ENCODE assay signal across 9 cellular contexts in the genomic region with DNA sequence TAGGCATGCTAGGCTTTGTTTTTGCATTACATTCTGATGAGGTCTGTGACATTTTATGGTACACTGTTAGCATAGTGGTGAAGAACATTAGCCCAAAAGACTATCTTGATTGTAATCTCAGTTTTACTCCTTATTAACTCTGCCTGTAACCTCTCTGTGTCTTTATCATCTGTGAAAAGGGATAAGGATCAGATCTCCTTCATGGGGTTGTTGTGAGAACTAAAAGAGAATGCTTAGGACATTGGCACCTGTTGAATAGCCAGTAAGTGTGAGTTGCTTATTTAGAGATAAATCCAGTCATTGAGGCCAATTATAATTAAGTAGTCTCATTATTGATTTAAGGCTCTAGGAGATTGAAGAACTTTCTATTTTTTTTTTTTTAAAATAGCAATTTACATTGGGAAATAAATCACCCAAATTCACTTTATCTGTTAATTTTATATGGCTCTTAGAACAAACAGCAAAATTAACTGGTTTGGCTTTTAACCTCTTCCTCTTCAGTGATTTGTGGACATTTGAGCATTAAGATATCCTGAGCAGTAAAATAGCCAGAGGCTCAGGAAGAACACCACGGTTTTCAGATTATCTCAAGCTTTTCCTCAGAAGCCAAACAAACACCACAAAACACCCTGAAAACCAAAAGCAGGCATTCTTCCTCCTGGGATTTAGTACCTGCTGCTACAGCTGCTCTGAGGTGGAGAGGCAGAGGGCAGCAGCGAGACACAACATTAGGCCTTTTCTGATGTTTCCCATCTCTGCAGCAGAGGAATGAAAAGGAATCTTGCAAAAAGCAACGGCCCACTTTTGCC.
DNase-seq lines count a peak whose midpoint lies in the region; ATAC-seq, FAIRE-seq and TF ChIP-seq lines count a peak whose summit lies in the region.
"Had no signal": no experiment of that assay in that cellular context is flagged by ENCODE, and none has a peak within 500 bp of the region (broad histone marks: within the 10 kb centered on the region; RNA-seq: fewer than 3 reads in every experiment).

No MANE protein-coding gene starts in this region.

- TF ChIP-seq POLR2A in NB4 (IDR thresholded peaks at IDR 0.05; ENCODE audit: extremely low read depth, insufficient read length): no peak

- H3K4me1 ChIP-seq in endocrine pancreas (ENCODE audit: control insufficient read depth, insufficient read depth, low read length) (peaks cover 12% of the 10 kb centered on the region), pancreas (no peaks in the 10 kb centered on the region)

- H3K9me3 ChIP-seq in endocrine pancreas (ENCODE audit: control insufficient read depth, low read length) (no peaks in the 10 kb centered on the region), pancreas (no peaks in the 10 kb centered on the region)
- H3K9me3 ChIP-seq: neutrophil had no signal

- ATAC-seq in pancreas (peak in 3 of 4 donors; percentile 63 to 70 (median 63)), HG03378 (IDR thresholded peaks at IDR 0.05; ENCODE audit: unreplicated experiment) (no peak), HG03342 (IDR thresholded peaks at IDR 0.05; ENCODE audit: unreplicated experiment) (no peak)

- no peak for FAIRE-seq in pancreas (lab: Jason Lieb, UNC)
- FAIRE-seq: TTC549 had no signal

- no peak overlapping the region for H3K27ac ChIP-seq in pancreas
- H3K27ac ChIP-seq: neutrophil had no signal

- H3K27me3 ChIP-seq in endocrine pancreas (ENCODE audit: control insufficient read depth, insufficient read depth, low read length) (no peaks in the 10 kb centered on the region), pancreas (no peaks in the 10 kb centered on the region)
- H3K27me3 ChIP-seq: neutrophil had no signal

- H3K36me3 ChIP-seq in endocrine pancreas (ENCODE audit: control insufficient read depth, insufficient read depth, low read length) (no peaks in the 10 kb centered on the region), pancreas (no peaks in the 10 kb centered on the region)
- H3K36me3 ChIP-seq: neutrophil had no signal

- H3K4me3 ChIP-seq in NB4 (ENCODE audit: low read depth, low read length) (no peak overlapping the region), endocrine pancreas (ENCODE audit: control insufficient read depth, insufficient read depth, low read length) (no peak overlapping the region), pancreas (no peak overlapping the region)

- intact Hi-C loops in pancreas (cut with DNase I): no loop called here

- peak; percentile 8 for DNase-seq in NB4 (ENCODE audit: low read depth)
- DNase-seq in pancreas: peak in 3 of 6 donors; percentile 7 to 29 (median 22)
- no peak for DNase-seq in NCI-H2029 treated with DMSO at 0.1 percent for 48 hours (lab: John Stamatoyannopoulos, UW)

- 37 to 45% methylated on average over 3 of the region's 3 CpGs for WGBS in pancreas, 2 donors

- TF ChIP-seq CTCF in GM12874 (IDR thresholded peaks at IDR 0.05; ENCODE audit: insufficient read depth, low read depth, low read length) (peak; percentile 47), NB4 (IDR thresholded peaks at IDR 0.05; ENCODE audit: low read depth, low read length) (peak; percentile 10), pancreas (IDR thresholded peaks at IDR 0.05) (peak in 2 of 4 donors; percentile 15 to 23)

- peak overlapping the region; percentile 40 for H3K9ac ChIP-seq in endocrine pancreas (ENCODE audit: control insufficient read depth, insufficient read depth, low read length)

Comparison
In these comparisons a context has a peak if more than half of its experiments do, and no peak if none do; other contexts are left out.
1. ATAC-seq: peak in pancreas (3 of 4); none in HG03378 (single experiment) and HG03342 (single experiment).